1 cellular context compared by ENCODE assay signal in the genomic region with DNA sequence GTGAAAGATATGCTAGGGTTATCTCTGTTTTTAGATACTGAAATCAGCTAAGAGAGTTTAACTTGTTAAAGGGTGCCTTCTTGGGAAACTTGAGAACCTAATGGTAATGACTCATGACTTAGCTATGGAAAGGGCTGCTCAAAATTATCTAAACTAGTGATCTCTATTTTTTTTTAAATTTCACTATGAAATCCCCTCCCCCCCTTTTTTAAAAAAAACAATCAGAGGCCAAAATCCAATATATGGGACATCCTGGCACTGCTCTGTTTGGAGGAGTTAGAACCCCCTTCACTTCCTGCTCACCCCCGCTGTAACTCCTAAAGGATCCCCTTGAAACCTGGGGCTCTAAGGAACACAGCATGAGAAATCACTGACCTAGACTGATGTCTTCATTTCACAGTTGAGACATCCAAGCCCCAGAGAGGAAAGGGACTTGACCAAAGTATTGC.
TF ChIP-seq lines count a peak whose summit lies in the region.

No MANE protein-coding gene starts in this region.

TF ChIP-seq in K562, 482 proteins besides CTCF, POLR2A, EP300 and RAD21 (continued from another document and continues in another):
- TF ChIP-seq PRDM10 (IDR thresholded peaks at IDR 0.05; ENCODE audit: partially characterized antibody) (no peak), ZNF384 (IDR thresholded peaks at IDR 0.05; ENCODE audit: low read depth, low read length) (peak; percentile 95), ATF7 (IDR thresholded peaks at IDR 0.05) (peak; percentile 61), FOXA3 (CRISPR knock-in tag; conservative IDR thresholded peaks at IDR 0.05 in 1 of 2, IDR thresholded peaks at IDR 0.05 in 1 of 2) (no peak), RB1 (IDR thresholded peaks at IDR 0.05; ENCODE audit: low read depth) (no peak), KAT8 (IDR thresholded peaks at IDR 0.05; ENCODE audit: low read depth) (no peak), JUN (IDR thresholded peaks at IDR 0.05; ENCODE audit: borderline replicate concordance, low read depth, low read length) (peak; percentile 85), JUN (CRISPR knock-in tag; IDR thresholded peaks at IDR 0.05; ENCODE audit: borderline replicate concordance) (no peak), TCF7 (IDR thresholded peaks at IDR 0.05; ENCODE audit: borderline replicate concordance) (no peak), SMARCE1 (IDR thresholded peaks at IDR 0.05) (peak; percentile 91), ETV1 (tag; conservative IDR thresholded peaks at IDR 0.05; ENCODE audit: low read depth) (0 out of 2 replicates have a peak, but pooled peaks have one; percentile 17), POLR3G (IDR thresholded peaks at IDR 0.05; ENCODE audit: extremely low read depth, insufficient read length, insufficient replicate concordance) (no peak), FOSL1 (tag; conservative IDR thresholded peaks at IDR 0.05) (peak; percentile 99), CXXC5 (CRISPR knock-in tag; IDR thresholded peaks at IDR 0.05) (no peak), IRF2 (CRISPR knock-in tag; IDR thresholded peaks at IDR 0.05) (no peak), ZBTB8A (IDR thresholded peaks at IDR 0.05; ENCODE audit: partially characterized antibody) (no peak), CBFA2T3 (IDR thresholded peaks at IDR 0.05) (0 out of 2 replicates have a peak, but pooled peaks have one; percentile 22), ZFP30 (CRISPR knock-in tag; IDR thresholded peaks at IDR 0.05; ENCODE audit: borderline replicate concordance) (0 out of 2 replicates have a peak, but pooled peaks have one; percentile 1), HMBOX1 (IDR thresholded peaks at IDR 0.05) (peak; percentile 99), NFE2L1 (tag; IDR thresholded peaks at IDR 0.05; ENCODE audit: borderline replicate concordance, low read depth) (no peak), EWSR1 (IDR thresholded peaks at IDR 0.05; ENCODE audit: borderline replicate concordance, low read depth, partially characterized antibody) (no peak), ZNF239 (CRISPR knock-in tag; IDR thresholded peaks at IDR 0.05) (no peak), ZNF134 (CRISPR knock-in tag; conservative IDR thresholded peaks at IDR 0.05) (no peak), GABPB2 (CRISPR knock-in tag; conservative IDR thresholded peaks at IDR 0.05) (no peak), ZKSCAN1 (IDR thresholded peaks at IDR 0.05; ENCODE audit: low read depth, low read length) (no peak), XRCC4 (IDR thresholded peaks at IDR 0.05; ENCODE audit: extremely low read depth, insufficient read depth, insufficient read length) (no peak), KDM1A (IDR thresholded peaks at IDR 0.05) (no peak), FOS (IDR thresholded peaks at IDR 0.05; ENCODE audit: extremely low read depth, insufficient read length) (peak; percentile 35), NR2F6 (CRISPR knock-in tag; IDR thresholded peaks at IDR 0.05) (no peak)
- TF ChIP-seq, protein P1, sequence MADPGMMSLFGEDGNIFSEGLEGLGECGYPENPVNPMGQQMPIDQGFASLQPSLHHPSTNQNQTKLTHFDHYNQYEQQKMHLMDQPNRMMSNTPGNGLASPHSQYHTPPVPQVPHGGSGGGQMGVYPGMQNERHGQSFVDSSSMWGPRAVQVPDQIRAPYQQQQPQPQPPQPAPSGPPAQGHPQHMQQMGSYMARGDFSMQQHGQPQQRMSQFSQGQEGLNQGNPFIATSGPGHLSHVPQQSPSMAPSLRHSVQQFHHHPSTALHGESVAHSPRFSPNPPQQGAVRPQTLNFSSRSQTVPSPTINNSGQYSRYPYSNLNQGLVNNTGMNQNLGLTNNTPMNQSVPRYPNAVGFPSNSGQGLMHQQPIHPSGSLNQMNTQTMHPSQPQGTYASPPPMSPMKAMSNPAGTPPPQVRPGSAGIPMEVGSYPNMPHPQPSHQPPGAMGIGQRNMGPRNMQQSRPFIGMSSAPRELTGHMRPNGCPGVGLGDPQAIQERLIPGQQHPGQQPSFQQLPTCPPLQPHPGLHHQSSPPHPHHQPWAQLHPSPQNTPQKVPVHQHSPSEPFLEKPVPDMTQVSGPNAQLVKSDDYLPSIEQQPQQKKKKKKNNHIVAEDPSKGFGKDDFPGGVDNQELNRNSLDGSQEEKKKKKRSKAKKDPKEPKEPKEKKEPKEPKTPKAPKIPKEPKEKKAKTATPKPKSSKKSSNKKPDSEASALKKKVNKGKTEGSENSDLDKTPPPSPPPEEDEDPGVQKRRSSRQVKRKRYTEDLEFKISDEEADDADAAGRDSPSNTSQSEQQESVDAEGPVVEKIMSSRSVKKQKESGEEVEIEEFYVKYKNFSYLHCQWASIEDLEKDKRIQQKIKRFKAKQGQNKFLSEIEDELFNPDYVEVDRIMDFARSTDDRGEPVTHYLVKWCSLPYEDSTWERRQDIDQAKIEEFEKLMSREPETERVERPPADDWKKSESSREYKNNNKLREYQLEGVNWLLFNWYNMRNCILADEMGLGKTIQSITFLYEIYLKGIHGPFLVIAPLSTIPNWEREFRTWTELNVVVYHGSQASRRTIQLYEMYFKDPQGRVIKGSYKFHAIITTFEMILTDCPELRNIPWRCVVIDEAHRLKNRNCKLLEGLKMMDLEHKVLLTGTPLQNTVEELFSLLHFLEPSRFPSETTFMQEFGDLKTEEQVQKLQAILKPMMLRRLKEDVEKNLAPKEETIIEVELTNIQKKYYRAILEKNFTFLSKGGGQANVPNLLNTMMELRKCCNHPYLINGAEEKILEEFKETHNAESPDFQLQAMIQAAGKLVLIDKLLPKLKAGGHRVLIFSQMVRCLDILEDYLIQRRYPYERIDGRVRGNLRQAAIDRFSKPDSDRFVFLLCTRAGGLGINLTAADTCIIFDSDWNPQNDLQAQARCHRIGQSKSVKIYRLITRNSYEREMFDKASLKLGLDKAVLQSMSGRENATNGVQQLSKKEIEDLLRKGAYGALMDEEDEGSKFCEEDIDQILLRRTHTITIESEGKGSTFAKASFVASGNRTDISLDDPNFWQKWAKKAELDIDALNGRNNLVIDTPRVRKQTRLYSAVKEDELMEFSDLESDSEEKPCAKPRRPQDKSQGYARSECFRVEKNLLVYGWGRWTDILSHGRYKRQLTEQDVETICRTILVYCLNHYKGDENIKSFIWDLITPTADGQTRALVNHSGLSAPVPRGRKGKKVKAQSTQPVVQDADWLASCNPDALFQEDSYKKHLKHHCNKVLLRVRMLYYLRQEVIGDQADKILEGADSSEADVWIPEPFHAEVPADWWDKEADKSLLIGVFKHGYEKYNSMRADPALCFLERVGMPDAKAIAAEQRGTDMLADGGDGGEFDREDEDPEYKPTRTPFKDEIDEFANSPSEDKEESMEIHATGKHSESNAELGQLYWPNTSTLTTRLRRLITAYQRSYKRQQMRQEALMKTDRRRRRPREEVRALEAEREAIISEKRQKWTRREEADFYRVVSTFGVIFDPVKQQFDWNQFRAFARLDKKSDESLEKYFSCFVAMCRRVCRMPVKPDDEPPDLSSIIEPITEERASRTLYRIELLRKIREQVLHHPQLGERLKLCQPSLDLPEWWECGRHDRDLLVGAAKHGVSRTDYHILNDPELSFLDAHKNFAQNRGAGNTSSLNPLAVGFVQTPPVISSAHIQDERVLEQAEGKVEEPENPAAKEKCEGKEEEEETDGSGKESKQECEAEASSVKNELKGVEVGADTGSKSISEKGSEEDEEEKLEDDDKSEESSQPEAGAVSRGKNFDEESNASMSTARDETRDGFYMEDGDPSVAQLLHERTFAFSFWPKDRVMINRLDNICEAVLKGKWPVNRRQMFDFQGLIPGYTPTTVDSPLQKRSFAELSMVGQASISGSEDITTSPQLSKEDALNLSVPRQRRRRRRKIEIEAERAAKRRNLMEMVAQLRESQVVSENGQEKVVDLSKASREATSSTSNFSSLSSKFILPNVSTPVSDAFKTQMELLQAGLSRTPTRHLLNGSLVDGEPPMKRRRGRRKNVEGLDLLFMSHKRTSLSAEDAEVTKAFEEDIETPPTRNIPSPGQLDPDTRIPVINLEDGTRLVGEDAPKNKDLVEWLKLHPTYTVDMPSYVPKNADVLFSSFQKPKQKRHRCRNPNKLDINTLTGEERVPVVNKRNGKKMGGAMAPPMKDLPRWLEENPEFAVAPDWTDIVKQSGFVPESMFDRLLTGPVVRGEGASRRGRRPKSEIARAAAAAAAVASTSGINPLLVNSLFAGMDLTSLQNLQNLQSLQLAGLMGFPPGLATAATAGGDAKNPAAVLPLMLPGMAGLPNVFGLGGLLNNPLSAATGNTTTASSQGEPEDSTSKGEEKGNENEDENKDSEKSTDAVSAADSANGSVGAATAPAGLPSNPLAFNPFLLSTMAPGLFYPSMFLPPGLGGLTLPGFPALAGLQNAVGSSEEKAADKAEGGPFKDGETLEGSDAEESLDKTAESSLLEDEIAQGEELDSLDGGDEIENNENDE (IDR thresholded peaks at IDR 0.05; ENCODE audit: low read depth, low read length) = no peak
- TF ChIP-seq, protein P2, sequence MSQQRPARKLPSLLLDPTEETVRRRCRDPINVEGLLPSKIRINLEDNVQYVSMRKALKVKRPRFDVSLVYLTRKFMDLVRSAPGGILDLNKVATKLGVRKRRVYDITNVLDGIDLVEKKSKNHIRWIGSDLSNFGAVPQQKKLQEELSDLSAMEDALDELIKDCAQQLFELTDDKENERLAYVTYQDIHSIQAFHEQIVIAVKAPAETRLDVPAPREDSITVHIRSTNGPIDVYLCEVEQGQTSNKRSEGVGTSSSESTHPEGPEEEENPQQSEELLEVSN (IDR thresholded peaks at IDR 0.05; ENCODE audit: borderline replicate concordance in 1 of 2, extremely low read depth in 1 of 2, insufficient read depth in 1 of 2, insufficient read length in 1 of 2, low read depth in 1 of 2, low read length in 1 of 2, poor library complexity in 1 of 2, severe bottlenecking in 1 of 2) = no peak
- TF ChIP-seq, protein P3, sequence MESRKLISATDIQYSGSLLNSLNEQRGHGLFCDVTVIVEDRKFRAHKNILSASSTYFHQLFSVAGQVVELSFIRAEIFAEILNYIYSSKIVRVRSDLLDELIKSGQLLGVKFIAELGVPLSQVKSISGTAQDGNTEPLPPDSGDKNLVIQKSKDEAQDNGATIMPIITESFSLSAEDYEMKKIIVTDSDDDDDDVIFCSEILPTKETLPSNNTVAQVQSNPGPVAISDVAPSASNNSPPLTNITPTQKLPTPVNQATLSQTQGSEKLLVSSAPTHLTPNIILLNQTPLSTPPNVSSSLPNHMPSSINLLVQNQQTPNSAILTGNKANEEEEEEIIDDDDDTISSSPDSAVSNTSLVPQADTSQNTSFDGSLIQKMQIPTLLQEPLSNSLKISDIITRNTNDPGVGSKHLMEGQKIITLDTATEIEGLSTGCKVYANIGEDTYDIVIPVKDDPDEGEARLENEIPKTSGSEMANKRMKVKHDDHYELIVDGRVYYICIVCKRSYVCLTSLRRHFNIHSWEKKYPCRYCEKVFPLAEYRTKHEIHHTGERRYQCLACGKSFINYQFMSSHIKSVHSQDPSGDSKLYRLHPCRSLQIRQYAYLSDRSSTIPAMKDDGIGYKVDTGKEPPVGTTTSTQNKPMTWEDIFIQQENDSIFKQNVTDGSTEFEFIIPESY (CRISPR knock-in tag; IDR thresholded peaks at IDR 0.05) = no peak
- TF ChIP-seq, protein P4, sequence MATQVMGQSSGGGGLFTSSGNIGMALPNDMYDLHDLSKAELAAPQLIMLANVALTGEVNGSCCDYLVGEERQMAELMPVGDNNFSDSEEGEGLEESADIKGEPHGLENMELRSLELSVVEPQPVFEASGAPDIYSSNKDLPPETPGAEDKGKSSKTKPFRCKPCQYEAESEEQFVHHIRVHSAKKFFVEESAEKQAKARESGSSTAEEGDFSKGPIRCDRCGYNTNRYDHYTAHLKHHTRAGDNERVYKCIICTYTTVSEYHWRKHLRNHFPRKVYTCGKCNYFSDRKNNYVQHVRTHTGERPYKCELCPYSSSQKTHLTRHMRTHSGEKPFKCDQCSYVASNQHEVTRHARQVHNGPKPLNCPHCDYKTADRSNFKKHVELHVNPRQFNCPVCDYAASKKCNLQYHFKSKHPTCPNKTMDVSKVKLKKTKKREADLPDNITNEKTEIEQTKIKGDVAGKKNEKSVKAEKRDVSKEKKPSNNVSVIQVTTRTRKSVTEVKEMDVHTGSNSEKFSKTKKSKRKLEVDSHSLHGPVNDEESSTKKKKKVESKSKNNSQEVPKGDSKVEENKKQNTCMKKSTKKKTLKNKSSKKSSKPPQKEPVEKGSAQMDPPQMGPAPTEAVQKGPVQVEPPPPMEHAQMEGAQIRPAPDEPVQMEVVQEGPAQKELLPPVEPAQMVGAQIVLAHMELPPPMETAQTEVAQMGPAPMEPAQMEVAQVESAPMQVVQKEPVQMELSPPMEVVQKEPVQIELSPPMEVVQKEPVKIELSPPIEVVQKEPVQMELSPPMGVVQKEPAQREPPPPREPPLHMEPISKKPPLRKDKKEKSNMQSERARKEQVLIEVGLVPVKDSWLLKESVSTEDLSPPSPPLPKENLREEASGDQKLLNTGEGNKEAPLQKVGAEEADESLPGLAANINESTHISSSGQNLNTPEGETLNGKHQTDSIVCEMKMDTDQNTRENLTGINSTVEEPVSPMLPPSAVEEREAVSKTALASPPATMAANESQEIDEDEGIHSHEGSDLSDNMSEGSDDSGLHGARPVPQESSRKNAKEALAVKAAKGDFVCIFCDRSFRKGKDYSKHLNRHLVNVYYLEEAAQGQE (CRISPR knock-in tag; IDR thresholded peaks at IDR 0.05; ENCODE audit: low read depth) = no peak
